9 cellular contexts compared by ENCODE assay signal in genomic region chr2:203330434-203330833, GRCh38. TPM values are rescaled to one million over a fixed set of nuclear protein-coding genes. Genes with fewer than 3 reads are reported as not detected.
DNase-seq lines count a peak whose midpoint lies in the region; ATAC-seq and TF ChIP-seq lines count a peak whose summit lies in the region.
"Had no signal": no experiment of that assay in that cellular context is flagged by ENCODE, and none has a peak within 500 bp of the region (broad histone marks: within the 10 kb centered on the region; RNA-seq: fewer than 3 reads in every experiment).

No MANE protein-coding gene starts in this region.

- H3K4me1 Mint-ChIP-seq in activated CD8-positive, alpha-beta memory T cell treated with anti-CD3 and anti-CD28 coated beads, Interleukin-2, amount 10 ng/mL, durations not matched to agents 7 days and 5 days = peaks cover 27% of the 10 kb centered on the region

- no peak for TF ChIP-seq CTCF in RWPE2 (IDR thresholded peaks at IDR 0.05; ENCODE audit: poor library complexity, severe bottlenecking)

- no peak overlapping the region for H3K4me3 ChIP-seq in RWPE2 (ENCODE audit: severe bottlenecking)

- peaks cover 13% of the 10 kb centered on the region for H3K4me1 ChIP-seq in RWPE2 (ENCODE audit: insufficient read depth, poor library complexity, severe bottlenecking)

- no peaks in the 10 kb centered on the region for H3K27me3 ChIP-seq in RWPE2 (ENCODE audit: insufficient read depth, poor library complexity, severe bottlenecking)

- peaks cover 8% of the 10 kb centered on the region for H3K36me3 ChIP-seq in RWPE2 (ENCODE audit: low read depth)

- H3K9me3 ChIP-seq in RWPE2 (ENCODE audit: severe bottlenecking) = no peaks in the 10 kb centered on the region

- H3K27ac Mint-ChIP-seq in activated CD8-positive, alpha-beta memory T cell treated with anti-CD3 and anti-CD28 coated beads, Interleukin-2, amount 10 ng/mL, durations not matched to agents 7 days and 5 days = no peak overlapping the region

- H3K27me3 Mint-ChIP-seq in activated CD8-positive, alpha-beta memory T cell treated with anti-CD3 and anti-CD28 coated beads, Interleukin-2, amount 10 ng/mL, durations not matched to agents 7 days and 5 days = no peaks in the 10 kb centered on the region

- DNase-seq in AG08395 (ENCODE audit: low spot score) (peak; percentile 34), GM03348 (ENCODE audit: low spot score) (peak; percentile 76), RWPE2 (ENCODE audit: low spot score) (no peak), fibroblast of the conjunctiva (ENCODE audit: low read depth) (peak; percentile 23), NCI-H1417 (lab: John Stamatoyannopoulos, UW) (no peak), cerebellar nuclear complex (lab: John Stamatoyannopoulos, UW) (no peak)
- DNase-seq in activated CD8-positive, alpha-beta memory T cell treated with anti-CD3 and anti-CD28 coated beads, Interleukin-2, amount 10 ng/mL, durations not matched to agents 7 days and 5 days = no peak
- DNase-seq: NCI-H1694 had no signal

- ATAC-seq in RWPE2 (ENCODE audit: low read depth) = no peak
- ATAC-seq in HG03521 (IDR thresholded peaks at IDR 0.05; ENCODE audit: unreplicated experiment) = no peak
- ATAC-seq in activated CD8-positive, alpha-beta memory T cell treated with anti-CD3 and anti-CD28 coated beads, Interleukin-2, amount 10 ng/mL, durations not matched to agents 7 days and 5 days = no peak

- peak overlapping the region; percentile 62 for H3K27ac ChIP-seq in RWPE2 (ENCODE audit: poor library complexity, severe bottlenecking)

- peaks cover 8% of the 10 kb centered on the region for H3K36me3 Mint-ChIP-seq in activated CD8-positive, alpha-beta memory T cell treated with anti-CD3 and anti-CD28 coated beads, Interleukin-2, amount 10 ng/mL, durations not matched to agents 7 days and 5 days

- H3K9me3 Mint-ChIP-seq in activated CD8-positive, alpha-beta memory T cell treated with anti-CD3 and anti-CD28 coated beads, Interleukin-2, amount 10 ng/mL, durations not matched to agents 7 days and 5 days (ENCODE audit: low read depth) = no peaks in the 10 kb centered on the region

- no peak overlapping the region for H3K4me3 Mint-ChIP-seq in activated CD8-positive, alpha-beta memory T cell treated with anti-CD3 and anti-CD28 coated beads, Interleukin-2, amount 10 ng/mL, durations not matched to agents 7 days and 5 days

- CTCF ChIA-PET in activated CD8-positive, alpha-beta memory T cell treated with anti-CD3 and anti-CD28 coated beads, Interleukin-2, amount 10 ng/mL, durations not matched to agents 7 days and 5 days (lab: Charles Lee) = no interaction called here

RNA-seq across cellular contexts. Expression of gene ABI2, which starts 2.2 kb away (rescaled TPM):
- total RNA-seq in activated CD8-positive, alpha-beta memory T cell treated with anti-CD3 and anti-CD28 coated beads, Interleukin-2, amount 10 ng/mL, durations not matched to agents 7 days and 5 days = 10 to 100 TPM; 39.4 to 43.9 TPM

Comparison
In these comparisons a context has a peak if more than half of its experiments do, and no peak if none do; other contexts are left out.
1. DNase-seq: peak in AG08395 (single experiment), GM03348 (single experiment) and fibroblast of the conjunctiva (single experiment); none in RWPE2 (single experiment), NCI-H1417 (0 of 3), cerebellar nuclear complex (0 of 2) and activated CD8-positive, alpha-beta memory T cell treated with anti-CD3 and anti-CD28 coated beads, Interleukin-2, amount 10 ng/mL, durations not matched to agents 7 days and 5 days (single experiment).